Comparison of ENCODE assay signal across 8 cellular contexts in genomic region chrX:69615779-69616519, GRCh38. TPM values are rescaled to one million over a fixed set of nuclear protein-coding genes. Genes with fewer than 3 reads are reported as not detected.
DNase-seq lines count a peak whose midpoint lies in the region; ATAC-seq and TF ChIP-seq lines count a peak whose summit lies in the region.

Gene EDA, plus strand, starts transcription at chrX:69616113.

- DNase-seq in RPMI8226, result peak; percentile 93
- peak; percentile 37 for DNase-seq in activated gamma-delta T cell treated with Interleukin-2 at 50 U/mL for 16 hours
- DNase-seq in fibroblast of villous mesenchyme (ENCODE audit: low read depth), result peak; percentile 47
- DNase-seq in naive thymus-derived CD8-positive, alpha-beta T cell, result peak; percentile 9 to 68 (median 46)
- peak; percentile 28 to 46 for DNase-seq in stimulated activated effector memory CD8-positive, alpha-beta T cell treated with anti-CD3 and anti-CD28 coated beads, Interleukin-12 subunit alpha, Interleukin-12 subunit beta, amount 100 ng/mL, for 72 hours (ENCODE audit: low spot score in 2 of 2)

- H3K9me3 Mint-ChIP-seq in naive thymus-derived CD8-positive, alpha-beta T cell, result no peaks in the 10 kb centered on the region
- no peaks in the 10 kb centered on the region for H3K9me3 Mint-ChIP-seq in stimulated activated effector memory CD8-positive, alpha-beta T cell treated with anti-CD3 and anti-CD28 coated beads, Interleukin-12 subunit alpha, Interleukin-12 subunit beta, amount 100 ng/mL, for 72 hours

- ATAC-seq in GM18519 (IDR thresholded peaks at IDR 0.05; ENCODE audit: low FRiP score, unreplicated experiment) (peak; percentile 92), HG03354 (IDR thresholded peaks at IDR 0.05; ENCODE audit: poor library complexity, severe bottlenecking, unreplicated experiment) (peak; percentile 85), GM19452 (IDR thresholded peaks at IDR 0.05; ENCODE audit: unreplicated experiment) (no peak)
- peak; percentile 90 to 91 for ATAC-seq in naive thymus-derived CD8-positive, alpha-beta T cell
- ATAC-seq in stimulated activated effector memory CD8-positive, alpha-beta T cell treated with anti-CD3 and anti-CD28 coated beads, Interleukin-12 subunit alpha, Interleukin-12 subunit beta, amount 100 ng/mL, for 72 hours, result peak; percentile 94

- POLR2A ChIA-PET in naive thymus-derived CD8-positive, alpha-beta T cell (lab: Charles Lee), result no interaction called here

- no peaks in the 10 kb centered on the region for H3K36me3 Mint-ChIP-seq in naive thymus-derived CD8-positive, alpha-beta T cell
- H3K36me3 Mint-ChIP-seq in stimulated activated effector memory CD8-positive, alpha-beta T cell treated with anti-CD3 and anti-CD28 coated beads, Interleukin-12 subunit alpha, Interleukin-12 subunit beta, amount 100 ng/mL, for 72 hours, result no peaks in the 10 kb centered on the region

- H3K27me3 Mint-ChIP-seq in naive thymus-derived CD8-positive, alpha-beta T cell, result peaks cover 2 to 20% (median 8%) of the 10 kb centered on the region in 5 donors

- H3K4me1 Mint-ChIP-seq in naive thymus-derived CD8-positive, alpha-beta T cell, result peaks cover 0 to 16% (median 5%) of the 10 kb centered on the region in 4 donors
- H3K4me1 Mint-ChIP-seq in stimulated activated effector memory CD8-positive, alpha-beta T cell treated with anti-CD3 and anti-CD28 coated beads, Interleukin-12 subunit alpha, Interleukin-12 subunit beta, amount 100 ng/mL, for 72 hours, result peaks cover 6% of the 10 kb centered on the region

- no peak for TF ChIP-seq CTCF in fibroblast of villous mesenchyme (IDR thresholded peaks at IDR 0.05; ENCODE audit: insufficient read depth, low read depth, low read length)

- peak within 1 kb of the TSS; percentile 40 for H3K4me3 ChIP-seq in fibroblast of villous mesenchyme (ENCODE audit: low read depth, low read length)

- peak within 1 kb of the TSS; percentile 74 to 89 (median 81) for H3K4me3 Mint-ChIP-seq in naive thymus-derived CD8-positive, alpha-beta T cell
- H3K4me3 Mint-ChIP-seq in stimulated activated effector memory CD8-positive, alpha-beta T cell treated with anti-CD3 and anti-CD28 coated beads, Interleukin-12 subunit alpha, Interleukin-12 subunit beta, amount 100 ng/mL, for 72 hours, result peak within 1 kb of the TSS; percentile 69

- peak within 1 kb of the TSS in 2 of 10 donors; percentile 18 to 44 for H3K27ac Mint-ChIP-seq in naive thymus-derived CD8-positive, alpha-beta T cell
- no peak within 1 kb of the TSS for H3K27ac Mint-ChIP-seq in stimulated activated effector memory CD8-positive, alpha-beta T cell treated with anti-CD3 and anti-CD28 coated beads, Interleukin-12 subunit alpha, Interleukin-12 subunit beta, amount 100 ng/mL, for 72 hours

RNA-seq across cellular contexts. Expression of gene EDA, which starts in this region (rescaled TPM):
- total RNA-seq in fibroblast of villous mesenchyme, result under 0.01 TPM in 1 of 2 replicates, not detected in the other
- total RNA-seq in naive thymus-derived CD8-positive, alpha-beta T cell, result 1 to 10 TPM; 1.1 to 1.6 TPM
- 1 to 10 TPM in 1 of 3 donors, under 1 TPM in 2; 0.80 to 1.7 (median 0.82) TPM for polyA plus RNA-seq in naive thymus-derived CD8-positive, alpha-beta T cell

Comparison
In these comparisons a context has a peak if more than half of its experiments do, and no peak if none do; other contexts are left out.
1. Peak in DNase-seq and H3K4me3 ChIP-seq in fibroblast of villous mesenchyme; RNA of the gene not detected or under 1 TPM.
2. DNase-seq: peak in every context shown above with its lines; median percentile 93 in RPMI8226; 47 in fibroblast of villous mesenchyme; 46 in naive thymus-derived CD8-positive, alpha-beta T cell; 37 in activated gamma-delta T cell treated with Interleukin-2 at 50 U/mL for 16 hours; 37 in stimulated activated effector memory CD8-positive, alpha-beta T cell treated with anti-CD3 and anti-CD28 coated beads, Interleukin-12 subunit alpha, Interleukin-12 subunit beta, amount 100 ng/mL, for 72 hours.